In the genomic region with DNA sequence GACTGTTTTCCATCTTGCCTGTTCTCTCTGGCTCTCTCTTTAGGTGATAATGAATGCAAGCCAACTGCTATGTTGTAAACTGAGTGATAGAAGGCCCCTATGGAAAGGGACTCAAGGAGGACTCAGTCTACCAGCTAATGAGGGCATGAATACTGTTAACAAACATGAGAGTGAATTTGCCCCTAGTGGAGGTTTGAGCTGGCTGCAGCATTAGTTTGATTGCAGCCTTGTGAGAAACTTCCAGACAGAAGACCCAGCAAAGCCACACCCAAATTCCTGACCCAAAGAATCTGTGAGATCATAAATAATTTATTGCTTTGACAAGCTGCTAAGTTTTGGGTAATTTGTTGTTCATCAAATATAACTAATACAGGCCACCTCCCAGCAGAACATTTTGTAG, we compare ENCODE assay signal across 1 cellular context.
TF ChIP-seq lines count a peak whose summit lies in the region.

No MANE protein-coding gene starts in this region.

TF ChIP-seq in H1, 55 proteins besides CTCF, POLR2A, EP300 and RAD21 (continued from another document):
- TF ChIP-seq, protein P1, sequence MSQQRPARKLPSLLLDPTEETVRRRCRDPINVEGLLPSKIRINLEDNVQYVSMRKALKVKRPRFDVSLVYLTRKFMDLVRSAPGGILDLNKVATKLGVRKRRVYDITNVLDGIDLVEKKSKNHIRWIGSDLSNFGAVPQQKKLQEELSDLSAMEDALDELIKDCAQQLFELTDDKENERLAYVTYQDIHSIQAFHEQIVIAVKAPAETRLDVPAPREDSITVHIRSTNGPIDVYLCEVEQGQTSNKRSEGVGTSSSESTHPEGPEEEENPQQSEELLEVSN (IDR thresholded peaks at IDR 0.05) = no peak
